In the genomic region with DNA sequence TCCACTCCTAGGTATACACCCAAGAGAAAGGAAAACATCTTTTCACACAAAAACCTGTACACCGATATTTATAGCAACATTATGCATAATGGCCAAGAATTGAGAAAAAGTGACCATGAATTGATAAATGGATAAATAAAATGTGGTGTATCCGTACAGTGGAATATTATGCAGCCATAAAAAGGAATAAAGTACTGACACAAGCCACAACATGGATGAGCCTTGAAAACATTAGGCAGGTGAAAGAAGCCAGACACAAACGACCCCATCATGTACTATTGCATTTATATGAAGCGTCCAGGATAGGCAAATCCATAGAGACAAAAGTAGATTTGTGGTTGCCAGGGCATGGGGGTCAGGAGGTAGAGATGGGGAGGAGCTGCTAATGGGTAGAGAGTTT, we compare ENCODE assay signal across 8 cellular contexts.
"Had no signal": no experiment of that assay in that cellular context is flagged by ENCODE, and none has a peak within 500 bp of the region (broad histone marks: within the 10 kb centered on the region; RNA-seq: fewer than 3 reads in every experiment).

No MANE protein-coding gene starts in this region.

- H3K27ac Mint-ChIP-seq: IgD-negative memory B cell had no signal

- H3K4me3 Mint-ChIP-seq: IgD-negative memory B cell had no signal

- H3K9me3 Mint-ChIP-seq: IgD-negative memory B cell had no signal

- H3K4me2 ChIP-seq: KMS-11 had no signal

- H3K27ac ChIP-seq: HL-60, KMS-11 had no signal

- DNase-seq: IMR-90, KBM-7, KG1 had no signal

- FAIRE-seq: HepG2, HTR-8/SVneo had no signal

- H3K9ac ChIP-seq: KMS-11 had no signal

- ATAC-seq: HepG2 had no signal
